18 cellular contexts compared by ENCODE assay signal in genomic region chr14:81273521-81273920, GRCh38. TPM values are rescaled to one million over a fixed set of nuclear protein-coding genes. Genes with fewer than 3 reads are reported as not detected.
A peak's percentile ranks its signal among the peaks of the same experiment; 100 is the strongest.
DNase-seq lines count a peak whose midpoint lies in the region; ATAC-seq, FAIRE-seq and TF ChIP-seq lines count a peak whose summit lies in the region.
"Had no signal": no experiment of that assay in that cellular context is flagged by ENCODE, and none has a peak within 500 bp of the region (broad histone marks: within the 10 kb centered on the region; RNA-seq: fewer than 3 reads in every experiment).

No MANE protein-coding gene starts in this region.

- in situ Hi-C loops in mammary epithelial cell (cut with MboI; ENCODE audit: low sequenced_read_pairs in 2 of 2), result loop anchor here (5.0 kb wide), 1 partner anchor 179 kb away; no protein-coding TSS in a partner anchor
- in situ Hi-C loops in K562 (cut with MboI), result loop anchor here (5.0 kb wide), 1 partner anchor 179 kb away; no protein-coding TSS in a partner anchor

- H3K9me3 ChIP-seq in breast epithelium, result no peaks in the 10 kb centered on the region
- H3K9me3 ChIP-seq in mammary epithelial cell (replicated peaks; ENCODE audit: insufficient read depth, low read length), result no peaks in the 10 kb centered on the region
- no peaks in the 10 kb centered on the region for H3K9me3 ChIP-seq in K562 (replicated peaks; ENCODE audit: control insufficient read depth, insufficient read depth, low read depth, low read length)
- H3K9me3 ChIP-seq in psoas muscle, result no peaks in the 10 kb centered on the region

- H4K20me1 ChIP-seq in mammary epithelial cell (ENCODE audit: insufficient read depth, low read length) (no peaks in the 10 kb centered on the region), K562 (replicated peaks; ENCODE audit: control insufficient read depth, insufficient read depth, low read length) (0 out of 2 replicates have a peak, but pooled peaks cover 4% of the 10 kb centered on the region)

- H2AFZ ChIP-seq in mammary epithelial cell (ENCODE audit: low read depth, low read length) (no peak overlapping the region), K562 (ENCODE audit: low read depth, low read length) (no peak overlapping the region)

- DNase-seq in breast epithelium (ENCODE audit: low spot score in 2 of 2) (no peak), mammary epithelial cell (no peak), K562 (ENCODE audit: extremely low read depth in 1 of 4, low spot score in 3 of 4) (no peak), islet precursor cell (peak; percentile 85), psoas muscle (no peak), RCC 7860 (ENCODE audit: low spot score) (no peak), ureter (ENCODE audit: low spot score) (no peak), HK-2 (ENCODE audit: unreplicated experiment) (no peak)
- DNase-seq: C1 segment of cervical spinal cord, COR-L47, KBM-7, NCI-H1048, NCI-H146, NCI-H226, OCI-M1 had no signal

- dilution Hi-C loops in mammary epithelial cell (cut with HindIII; ENCODE audit: low sequenced_read_pairs), result no loop called here

- intact Hi-C loops in breast epithelium (cut with DNase I; ENCODE audit: low total_unique reads) (loop anchor here (5.0 kb wide), 1 partner anchor 174 kb away; no protein-coding TSS in a partner anchor), mammary epithelial cell (cut with micrococcal nuclease) (no loop called here), K562 (cut with micrococcal nuclease) (no loop called here), psoas muscle (cut with DNase I) (no loop called here)

- CTCF ChIA-PET in mammary epithelial cell (lab: Charles Lee; ENCODE audit: low non-redundant PET) (no interaction called here), K562 (lab: Yijun Ruan, JAX; ENCODE audit: low intra/inter-chr PET ratio) (no interaction called here)

- H3K27ac ChIP-seq in breast epithelium, result peak overlapping the region; percentile 4 to 42
- H3K27ac ChIP-seq in mammary epithelial cell (ENCODE audit: insufficient read depth, low read depth, low read length), result no peak overlapping the region
- H3K27ac ChIP-seq in K562 (ENCODE audit: extremely low read depth, low read depth, low read length), result no peak overlapping the region
- peak overlapping the region; percentile 9 for H3K27ac ChIP-seq in psoas muscle
- H3K27ac ChIP-seq: 22Rv1, HL-60 had no signal

- POLR2A ChIA-PET in K562 (lab: Yijun Ruan, JAX), result no interaction called here

- TF ChIP-seq CTCF in breast epithelium (IDR thresholded peaks at IDR 0.05) (no peak), mammary epithelial cell (conservative IDR thresholded peaks at IDR 0.05 in 1 of 2, IDR thresholded peaks at IDR 0.05 in 1 of 2; ENCODE audit: extremely low read depth in 1 of 2, insufficient read depth in 1 of 2, low read depth in 1 of 2, low read length in 2 of 2) (no peak), K562 (IDR thresholded peaks at IDR 0.05 in 2 of 3, conservative IDR thresholded peaks at IDR 0.05 in 1 of 3; ENCODE audit: insufficient read depth in 2 of 3, low read depth in 1 of 3, low read length in 3 of 3) (no peak), psoas muscle (IDR thresholded peaks at IDR 0.05) (no peak)

- H3K36me3 ChIP-seq in breast epithelium, result no peaks in the 10 kb centered on the region
- H3K36me3 ChIP-seq in mammary epithelial cell (ENCODE audit: insufficient read depth, low read length), result peaks cover 26% of the 10 kb centered on the region
- H3K36me3 ChIP-seq in K562 (ENCODE audit: control insufficient read depth, insufficient read depth, low read length), result peaks cover 79% of the 10 kb centered on the region; the same call in 2 of the 3 replicates
- H3K36me3 ChIP-seq in psoas muscle (ENCODE audit: insufficient read depth in 1 of 2, low read depth in 1 of 2), result peaks cover 0 to 22% of the 10 kb centered on the region in 2 donors

- H3K4me2 ChIP-seq in mammary epithelial cell (ENCODE audit: insufficient read depth, low read depth, low read length), result no peak overlapping the region
- no peak overlapping the region for H3K4me2 ChIP-seq in K562 (ENCODE audit: insufficient read depth, low read length)

- TF ChIP-seq POLR2A in breast epithelium (IDR thresholded peaks at IDR 0.05) (no peak), K562 (conservative IDR thresholded peaks at IDR 0.05) (no peak)

- H3K4me3 ChIP-seq in breast epithelium (no peak overlapping the region), mammary epithelial cell (replicated peaks in 1 of 3; ENCODE audit: insufficient read depth in 1 of 3, low read depth in 2 of 3, low read length in 3 of 3) (no peak overlapping the region), K562 (no peak overlapping the region), psoas muscle (no peak overlapping the region)

- FAIRE-seq in K562 (lab: Jason Lieb, UNC), result no peak
- FAIRE-seq in RCC 7860 (lab: Jason Lieb, UNC), result no peak
- FAIRE-seq: GM18507 had no signal

- no peak for TF ChIP-seq EP300 in K562 (IDR thresholded peaks at IDR 0.05; ENCODE audit: low read length)

- no peaks in the 10 kb centered on the region for H3K27me3 ChIP-seq in breast epithelium
- no peaks in the 10 kb centered on the region for H3K27me3 ChIP-seq in mammary epithelial cell (ENCODE audit: insufficient read depth, low read length)
- no peaks in the 10 kb centered on the region for H3K27me3 ChIP-seq in K562 (ENCODE audit: control insufficient read depth in 2 of 2, insufficient read depth in 2 of 2, low read length in 2 of 2)
- H3K27me3 ChIP-seq in psoas muscle (ENCODE audit: insufficient read depth in 3 of 3, low read length in 2 of 3), result no peaks in the 10 kb centered on the region

- peaks cover 4% of the 10 kb centered on the region for H3K9me1 ChIP-seq in K562 (ENCODE audit: control insufficient read depth, insufficient read depth, low read length)

- no peak for TF ChIP-seq RAD21 in K562 (CRISPR knock-in tag; conservative IDR thresholded peaks at IDR 0.05 in 1 of 2, IDR thresholded peaks at IDR 0.05 in 1 of 2)

- H3K4me1 ChIP-seq in breast epithelium (no peaks in the 10 kb centered on the region), mammary epithelial cell (ENCODE audit: insufficient read depth, low read length) (peaks cover 19% of the 10 kb centered on the region), K562 (replicated peaks in 1 of 2; ENCODE audit: control insufficient read depth in 2 of 2, insufficient read depth in 2 of 2, low read length in 2 of 2) (peaks cover 4% of the 10 kb centered on the region in 2 experiments; a peak in 3 of 5 replicates), psoas muscle (peaks cover 63% of the 10 kb centered on the region)

- ATAC-seq in K562 (no peak), psoas muscle (no peak)

- BruUV-seq in mammary epithelial cell (replicated peaks; lab: Mats Ljungman, UMichigan), result no TSS peak
- no TSS peak for BruUV-seq in K562 (replicated peaks; lab: Mats Ljungman, UMichigan)

- H3K9ac ChIP-seq in mammary epithelial cell (ENCODE audit: insufficient read depth, low read length), result no peak overlapping the region
- H3K9ac ChIP-seq in K562 (ENCODE audit: insufficient read depth in 1 of 2, low read depth in 2 of 2, low read length in 2 of 2), result peak overlapping the region in 1 of 2 experiments; percentile 35; a peak in 1 of 4 replicates

- 57% methylated on average over 8 of the region's 9 CpGs for WGBS in mammary epithelial cell (ENCODE audit: low coverage, missing lambda C conversion rate)
- WGBS in K562 (ENCODE audit: insufficient coverage, low coverage, missing lambda C conversion rate), result 70% methylated on average over 7 of the region's 9 CpGs
- WGBS in psoas muscle, 3 donors, result 69 to 84% (median 69%) methylated on average over 9 of the region's 9 CpGs

- peaks cover 93% of the 10 kb centered on the region for H3K79me2 ChIP-seq in mammary epithelial cell (ENCODE audit: insufficient read depth, low read length)
- H3K79me2 ChIP-seq in K562 (ENCODE audit: control insufficient read depth, insufficient read depth, low read length), result peaks cover 30% of the 10 kb centered on the region

TF ChIP-seq in K562, 482 proteins besides CTCF, POLR2A, EP300 and RAD21:
- TF ChIP-seq MTA1 (IDR thresholded peaks at IDR 0.05; ENCODE audit: borderline replicate concordance) (no peak), POLR2G (IDR thresholded peaks at IDR 0.05; ENCODE audit: low read depth, low read length) (peak; percentile 33; the same call in 1 of the 2 replicates)

RNA-seq across cellular contexts. Expression of gene GTF2A1, which starts 52.8 kb away (rescaled TPM):
- total RNA-seq in breast epithelium (10 to 100 TPM; 27.5 to 33.3 (median 29.7) TPM), mammary epithelial cell (10 to 100 TPM; 26.3 to 30.9 TPM), K562 (2014; rRNA removed) (14.4 and 14.7 TPM in 2 replicates), K562 (2014; rRNA removed; fragmentation: Illumina TruSeq; extraction: Trizol) (18.5 and 21.2 TPM in 2 replicates), K562 (2015; rRNA removed; fragmentation: Illumina TruSeq; extraction: Trizol) (16.4 and 18.0 TPM in 2 replicates), K562 (2021) (20.9 and 22.8 TPM in 2 replicates), psoas muscle (10 to 100 TPM; 25.5 to 45.1 (median 33.0) TPM), ureter (33.9 TPM)
- polyA plus RNA-seq in mammary epithelial cell (16.2 TPM), K562 (2011; rRNA removed) (21.9 and 23.6 TPM in 2 replicates), K562 (2014; fragmentation: Illumina TruSeq; extraction: Trizol) (13.0 and 14.6 TPM in 2 replicates), K562 (2014; fragmentation: Nextera tagmentation; extraction: Ambion mirVana) (1 to 10 TPM; 3.4 to 5.2 TPM), K562 (2014; rRNA removed) (12.9 and 15.5 TPM in 2 replicates), psoas muscle (10 to 100 TPM in 1 of 3 donors, 1 to 10 TPM in 2; 8.1 to 25.3 (median 8.8) TPM)
- polyA minus RNA-seq in mammary epithelial cell, result 40.6 TPM
- total RNA-seq in K562 (2011; cell fraction: chromatin; rRNA removed; ENCODE audit: low replicate concordance), result 13.8 and 20.8 TPM in 2 replicates
- total RNA-seq in K562 (2011; cell fraction: nucleolus; rRNA removed), result 3.3 and 5.3 TPM in 2 replicates
- 8.1 and 12.6 TPM in 2 replicates for total RNA-seq in K562 (2011; cell fraction: nucleoplasm; rRNA removed)
- polyA plus RNA-seq in K562 (2011; cell fraction: cytosol; rRNA removed), result 15.7 and 21.9 TPM in 2 replicates
- 12.3 and 14.5 TPM in 2 replicates for polyA plus RNA-seq in K562 (2011; cell fraction: nucleus; rRNA removed)
- 8.3 and 10.1 TPM in 2 replicates for polyA plus RNA-seq in K562 (2012)
- 44.1 and 54.7 TPM in 2 replicates for polyA minus RNA-seq in K562 (2011; rRNA and poly(A)+ RNA removed)
- polyA minus RNA-seq in K562 (2011; cell fraction: cytosol; rRNA and poly(A)+ RNA removed), result 18.2 and 35.0 TPM in 2 replicates
- 4.4 and 8.8 TPM in 2 replicates for polyA minus RNA-seq in K562 (2011; cell fraction: nucleus; rRNA and poly(A)+ RNA removed)

Comparison
In these comparisons a context has a peak if more than half of its experiments do, and no peak if none do; other contexts are left out.
1. H3K27ac ChIP-seq: peak in breast epithelium (2 of 2) and psoas muscle (single experiment); none in mammary epithelial cell (single experiment) and K562 (single experiment).